27 cellular contexts compared by ENCODE assay signal in the genomic region with DNA sequence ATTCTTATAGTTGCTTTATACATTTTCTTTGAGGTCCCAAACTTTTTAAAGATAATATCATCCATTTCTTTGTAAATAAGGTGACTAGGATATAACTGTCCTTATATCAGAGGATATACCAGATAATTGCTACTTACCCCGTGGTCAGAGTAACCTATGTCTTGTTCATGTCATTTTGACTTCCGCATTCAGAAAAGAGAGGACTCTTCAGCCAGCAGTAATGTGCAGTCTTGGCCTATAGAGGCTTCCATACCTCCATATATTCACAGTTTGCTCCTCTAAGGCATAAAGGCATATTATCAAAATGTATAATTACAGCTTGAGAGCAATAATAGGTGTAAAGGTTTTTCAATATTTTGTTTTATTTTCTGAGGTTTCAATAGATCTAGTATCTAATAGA. TPM values are rescaled to one million over a fixed set of nuclear protein-coding genes. Genes with fewer than 3 reads are reported as not detected.
"Had no signal": no experiment of that assay in that cellular context is flagged by ENCODE, and none has a peak within 500 bp of the region (broad histone marks: within the 10 kb centered on the region; RNA-seq: fewer than 3 reads in every experiment).

No MANE protein-coding gene starts in this region.

- H3K4me3 Mint-ChIP-seq: mesothelial cell of epicardium; naive B cell; natural killer cell treated with Interleukin-12 subunit alpha and Interleukin-12 subunit beta and Interleukin-15 and Interleukin-18, amount 100 ng/mL, for 72 hours; stimulated activated memory B cell treated with anti-CD40 and anti-IgM and Interleukin-4, amounts not matched to agents 10 μg/mL and 1 μg/mL and 100 μg/mL, for 72 hours; stimulated activated naive CD8-positive, alpha-beta T cell treated with anti-CD3 and anti-CD28 coated beads, Interleukin-15, amount 100 ng/mL, for 72 hours; type B pancreatic cell had no signal

- H3K36me3 Mint-ChIP-seq: mesothelial cell of epicardium; naive B cell; stimulated activated memory B cell treated with anti-CD40 and anti-IgM and Interleukin-4, amounts not matched to agents 10 μg/mL and 1 μg/mL and 100 μg/mL, for 72 hours; type B pancreatic cell had no signal

- H3K9me3 ChIP-seq: left ventricle myocardium inferior, ovary, right atrium auricular region, right lobe of liver, tibial nerve, uterus had no signal

- H3K4me3 ChIP-seq: left ventricle myocardium inferior, lung, ovary, right atrium auricular region, right lobe of liver, smooth muscle cell, tibial nerve, uterus had no signal

- H3K27me3 ChIP-seq: ovary, right atrium auricular region, right lobe of liver, tibial nerve, uterus had no signal

- H3K4me1 ChIP-seq: left ventricle myocardium inferior, right atrium auricular region, right lobe of liver, tibial nerve, uterus had no signal

- H3K4me2 ChIP-seq: smooth muscle cell had no signal

- H3K4me1 Mint-ChIP-seq: mesothelial cell of epicardium; naive B cell; stimulated activated memory B cell treated with anti-CD40 and anti-IgM and Interleukin-4, amounts not matched to agents 10 μg/mL and 1 μg/mL and 100 μg/mL, for 72 hours; stimulated activated naive CD8-positive, alpha-beta T cell treated with anti-CD3 and anti-CD28 coated beads, Interleukin-15, amount 100 ng/mL, for 72 hours had no signal

- H3K27me3 Mint-ChIP-seq: naive B cell; natural killer cell treated with Interleukin-12 subunit alpha and Interleukin-12 subunit beta and Interleukin-15 and Interleukin-18, amount 100 ng/mL, for 72 hours; progenitor cell of endocrine pancreas; stimulated activated memory B cell treated with anti-CD40 and anti-IgM and Interleukin-4, amounts not matched to agents 10 μg/mL and 1 μg/mL and 100 μg/mL, for 72 hours; stimulated activated naive CD8-positive, alpha-beta T cell treated with anti-CD3 and anti-CD28 coated beads, Interleukin-15, amount 100 ng/mL, for 72 hours; type B pancreatic cell had no signal

- DNase-seq: hypothalamus; islet precursor cell; left ventricle myocardium inferior; mesendoderm; naive B cell; ovary; right lobe of liver; stimulated activated CD4-positive, alpha-beta T cell treated with anti-CD3 and anti-CD28 coated beads, Interleukin-1b, Interleukin-23, amount 100 ng/mL, for 48 hours; stimulated activated CD4-positive, alpha-beta T cell treated with anti-CD3 and anti-CD28 coated beads, Interleukin-2, amount 100 ng/mL, for 48 hours; stimulated activated CD4-positive, alpha-beta T cell treated with anti-CD3 and anti-CD28 coated beads, Interleukin-4, amount 100 ng/mL, for 4 hours; stimulated activated CD8-positive, alpha-beta memory T cell treated with anti-CD3 and anti-CD28 coated beads, Interleukin-4, amount 100 ng/mL, for 48 hours; stimulated activated naive CD4-positive, alpha-beta T cell treated with Interleukin-2 at 50 U/mL for 16 hours; stimulated activated naive CD8-positive, alpha-beta T cell treated with anti-CD3 and anti-CD28 coated beads, Interleukin-15, amount 100 ng/mL, for 72 hours; substantia nigra; uterus had no signal

- H3K27ac ChIP-seq: left ventricle myocardium inferior, ovary, right atrium auricular region, right lobe of liver, tibial nerve, uterus had no signal

- H3K27ac Mint-ChIP-seq: mesothelial cell of epicardium; naive B cell; natural killer cell treated with Interleukin-12 subunit alpha and Interleukin-12 subunit beta and Interleukin-15 and Interleukin-18, amount 100 ng/mL, for 72 hours; progenitor cell of endocrine pancreas; stimulated activated memory B cell treated with anti-CD40 and anti-IgM and Interleukin-4, amounts not matched to agents 10 μg/mL and 1 μg/mL and 100 μg/mL, for 72 hours; stimulated activated naive CD8-positive, alpha-beta T cell treated with anti-CD3 and anti-CD28 coated beads, Interleukin-15, amount 100 ng/mL, for 72 hours; type B pancreatic cell had no signal

- H3K36me3 ChIP-seq: left ventricle myocardium inferior, ovary, right atrium auricular region, right lobe of liver, tibial nerve, uterus had no signal

- ATAC-seq: natural killer cell treated with Interleukin-12 subunit alpha and Interleukin-12 subunit beta and Interleukin-15 and Interleukin-18, amount 100 ng/mL, for 72 hours; right lobe of liver; stimulated activated memory B cell treated with anti-CD40 and anti-IgM and Interleukin-4, amounts not matched to agents 10 μg/mL and 1 μg/mL and 100 μg/mL, for 72 hours; stimulated activated naive CD8-positive, alpha-beta T cell treated with anti-CD3 and anti-CD28 coated beads, Interleukin-15, amount 100 ng/mL, for 72 hours had no signal

- H3K9me3 Mint-ChIP-seq: mesothelial cell of epicardium; stimulated activated memory B cell treated with anti-CD40 and anti-IgM and Interleukin-4, amounts not matched to agents 10 μg/mL and 1 μg/mL and 100 μg/mL, for 72 hours; type B pancreatic cell had no signal

RNA-seq across cellular contexts. Expression of a gene that starts 38.5 kb away (rescaled TPM):
- total RNA-seq: kidney epithelial cell; mononuclear cell; natural killer cell treated with Interleukin-12 subunit alpha and Interleukin-12 subunit beta and Interleukin-15 and Interleukin-18, amount 100 ng/mL, for 72 hours; pulmonary artery endothelial cell; right lobe of liver had no signal
- polyA plus RNA-seq: lung had no signal
